8 cellular contexts compared by ENCODE assay signal in genomic region chr18:59697236-59697932, GRCh38. TPM values are rescaled to one million over a fixed set of nuclear protein-coding genes. Genes with fewer than 3 reads are reported as not detected.
DNase-seq lines count a peak whose midpoint lies in the region; ATAC-seq and TF ChIP-seq lines count a peak whose summit lies in the region.

TSS of gene CCBE1 (minus strand) at chr18:59697423.

- POLR2A ChIA-PET in activated CD4-positive, alpha-beta memory T cell treated with anti-CD3 and anti-CD28 coated beads, Interleukin-2, amount 10 ng/mL, durations not matched to agents 7 days and 5 days (lab: Charles Lee): no interaction called here

- H3K4me1 ChIP-seq in neuronal stem cell (ENCODE audit: control insufficient read depth in 2 of 2, insufficient read depth in 1 of 2, low read depth in 1 of 2, low read length in 2 of 2): peaks cover 0 to 12% of the 10 kb centered on the region in 2 donors
- no peaks in the 10 kb centered on the region for H3K4me1 ChIP-seq in aorta (ENCODE audit: control insufficient read depth in 1 of 2, insufficient read depth in 2 of 2, low read length in 2 of 2)

- intact Hi-C loops in aorta (cut with DNase I): loop anchor here in 1 of 2 donors (5.0 kb wide), 1 partner anchor 125 kb away; no protein-coding TSS in a partner anchor

- H3K36me3 ChIP-seq in neuronal stem cell (replicated peaks in 1 of 2; ENCODE audit: control insufficient read depth in 2 of 2, insufficient read depth in 2 of 2, low read length in 2 of 2): no peaks in the 10 kb centered on the region
- H3K36me3 ChIP-seq in aorta (ENCODE audit: control insufficient read depth in 1 of 2, insufficient read depth in 2 of 2, low read length in 1 of 2): no peaks in the 10 kb centered on the region

- no peak within 1 kb of the TSS for H3K14ac ChIP-seq in neuronal stem cell (ENCODE audit: low read length)

- H3K18ac ChIP-seq in neuronal stem cell (ENCODE audit: low read length): peak within 1 kb of the TSS; percentile 86

- peak; percentile 97 for TF ChIP-seq CTCF in fibroblast of the aortic adventitia (IDR thresholded peaks at IDR 0.05; ENCODE audit: insufficient read depth, low read length)

- H3K27ac ChIP-seq in neuronal stem cell (replicated peaks; ENCODE audit: low read length) (no peak within 1 kb of the TSS), aorta (ENCODE audit: low read depth in 1 of 2, low read length in 2 of 2) (no peak within 1 kb of the TSS)

- H3K27me3 ChIP-seq in neuronal stem cell (ENCODE audit: control insufficient read depth in 3 of 3, insufficient read depth in 3 of 3, low read depth in 1 of 3, low read length in 3 of 3): peaks cover 8 to 64% (median 31%) of the 10 kb centered on the region in 3 experiments
- no peaks in the 10 kb centered on the region for H3K27me3 ChIP-seq in aorta (ENCODE audit: control insufficient read depth in 1 of 2, insufficient read depth in 2 of 2, low read length in 1 of 2)

- no peaks in the 10 kb centered on the region for H3K9me3 Mint-ChIP-seq in activated CD4-positive, alpha-beta memory T cell treated with anti-CD3 and anti-CD28 coated beads, Interleukin-2, amount 10 ng/mL, durations not matched to agents 7 days and 5 days
- peaks cover 0 to 9% (median 4%) of the 10 kb centered on the region in 6 donors for H3K9me3 Mint-ChIP-seq in immature natural killer cell

- DNase-seq in Ammon's horn (ENCODE audit: low spot score) (peak; percentile 18), GM19238 (ENCODE audit: insufficient read length, low spot score) (peak; percentile 32), fibroblast of the aortic adventitia (ENCODE audit: low read depth) (peak; percentile 74), neuronal stem cell (ENCODE audit: low spot score) (peak; percentile 81), aorta (peak in 1 of 2 donors; percentile 79), immature natural killer cell (no peak)
- DNase-seq in activated CD4-positive, alpha-beta memory T cell treated with anti-CD3 and anti-CD28 coated beads, Interleukin-2, amount 10 ng/mL, durations not matched to agents 7 days and 5 days: peak; percentile 50

- ATAC-seq in aorta (ENCODE audit: low FRiP score): peak; percentile 64

- no peak within 1 kb of the TSS for H2BK12ac ChIP-seq in neuronal stem cell (ENCODE audit: low read length)

- peaks cover 9% of the 10 kb centered on the region for H3K4me1 Mint-ChIP-seq in activated CD4-positive, alpha-beta memory T cell treated with anti-CD3 and anti-CD28 coated beads, Interleukin-2, amount 10 ng/mL, durations not matched to agents 7 days and 5 days
- no peaks in the 10 kb centered on the region for H3K4me1 Mint-ChIP-seq in immature natural killer cell

- H3K4me3 Mint-ChIP-seq in activated CD4-positive, alpha-beta memory T cell treated with anti-CD3 and anti-CD28 coated beads, Interleukin-2, amount 10 ng/mL, durations not matched to agents 7 days and 5 days: no peak within 1 kb of the TSS
- H3K4me3 Mint-ChIP-seq in immature natural killer cell: no peak within 1 kb of the TSS

- H3K23ac ChIP-seq in neuronal stem cell (ENCODE audit: low read depth, low read length, poor library complexity): no peak within 1 kb of the TSS

- H2BK5ac ChIP-seq in neuronal stem cell (ENCODE audit: low read length): no peak within 1 kb of the TSS

- no peaks in the 10 kb centered on the region for H3K9me3 ChIP-seq in neuronal stem cell (replicated peaks in 1 of 2; ENCODE audit: control insufficient read depth in 2 of 2, insufficient read depth in 1 of 2, low read depth in 1 of 2, low read length in 2 of 2)
- no peaks in the 10 kb centered on the region for H3K9me3 ChIP-seq in aorta (ENCODE audit: control insufficient read depth, low read length)

- no CpG with 5 or more reads among the region's 46 CpGs for WGBS in neuronal stem cell (ENCODE audit: extremely low coverage in 2 of 2, insufficient read length in 2 of 2, insufficient replicate concordance in 1 of 2), 2 donors
- 1 to 2% methylated on average over 34 to 46 of the region's 46 CpGs for WGBS in aorta, 2 donors

- no peak within 1 kb of the TSS for H3K27ac Mint-ChIP-seq in activated CD4-positive, alpha-beta memory T cell treated with anti-CD3 and anti-CD28 coated beads, Interleukin-2, amount 10 ng/mL, durations not matched to agents 7 days and 5 days
- H3K27ac Mint-ChIP-seq in immature natural killer cell: no peak within 1 kb of the TSS

- H2BK15ac ChIP-seq in neuronal stem cell (ENCODE audit: low read length): no peak within 1 kb of the TSS

- H3K9ac ChIP-seq in neuronal stem cell (ENCODE audit: low read depth, low read length, poor library complexity): peak within 1 kb of the TSS; percentile 86

- no peak within 1 kb of the TSS for H3K4ac ChIP-seq in neuronal stem cell (ENCODE audit: low read length)

- no peaks in the 10 kb centered on the region for H3K79me1 ChIP-seq in neuronal stem cell (ENCODE audit: low read depth, low read length)

- peak within 1 kb of the TSS; percentile 100 for H3K4me2 ChIP-seq in neuronal stem cell (ENCODE audit: insufficient read depth, low read length, poor library complexity, severe bottlenecking)

- peak within 1 kb of the TSS; percentile 86 for H2AFZ ChIP-seq in neuronal stem cell (ENCODE audit: low read length)

- H3K27me3 Mint-ChIP-seq in activated CD4-positive, alpha-beta memory T cell treated with anti-CD3 and anti-CD28 coated beads, Interleukin-2, amount 10 ng/mL, durations not matched to agents 7 days and 5 days: peaks cover 62% of the 10 kb centered on the region
- peaks cover 7 to 34% (median 17%) of the 10 kb centered on the region in 3 donors for H3K27me3 Mint-ChIP-seq in immature natural killer cell (ENCODE audit: low read depth in 3 of 3)

- H4K91ac ChIP-seq in neuronal stem cell (ENCODE audit: low read depth, low read length, poor library complexity): no peak within 1 kb of the TSS

- peak; percentile 42 for TF ChIP-seq RAD21 in Ishikawa (IDR thresholded peaks at IDR 0.05; ENCODE audit: low read depth)

- H3K36me3 Mint-ChIP-seq in activated CD4-positive, alpha-beta memory T cell treated with anti-CD3 and anti-CD28 coated beads, Interleukin-2, amount 10 ng/mL, durations not matched to agents 7 days and 5 days (ENCODE audit: low read depth): no peaks in the 10 kb centered on the region
- peaks cover 0 to 4% (median 0%) of the 10 kb centered on the region in 3 donors for H3K36me3 Mint-ChIP-seq in immature natural killer cell

- no peak within 1 kb of the TSS for H4K8ac ChIP-seq in neuronal stem cell (ENCODE audit: low read depth, low read length)

- CTCF ChIA-PET in activated CD4-positive, alpha-beta memory T cell treated with anti-CD3 and anti-CD28 coated beads, Interleukin-2, amount 10 ng/mL, durations not matched to agents 7 days and 5 days (lab: Charles Lee): interaction anchor here (0.6 to 2.7 kb wide), 19 partner anchors 9 to 851 kb away, joined by 3 to 30 read pairs (median 5); no protein-coding TSS in a partner anchor

- no peak for TF ChIP-seq EP300 in Ishikawa (IDR thresholded peaks at IDR 0.05; ENCODE audit: borderline replicate concordance)

- no peak within 1 kb of the TSS for H2BK120ac ChIP-seq in neuronal stem cell (ENCODE audit: low read depth, low read length)

- H3K4me3 ChIP-seq in fibroblast of the aortic adventitia (ENCODE audit: low read depth, low read length) (peak within 1 kb of the TSS; percentile 92), neuronal stem cell (ENCODE audit: low read length in 2 of 2) (peak within 1 kb of the TSS in 1 of 2 donors; percentile 83), aorta (ENCODE audit: low read length in 2 of 2) (no peak within 1 kb of the TSS)

- H2AK5ac ChIP-seq in neuronal stem cell (ENCODE audit: low read depth, low read length): no peak within 1 kb of the TSS

TF ChIP-seq in Ishikawa, 13 proteins besides CTCF, POLR2A, EP300 and RAD21 (continues in another document):
- TF ChIP-seq TEAD4 (IDR thresholded peaks at IDR 0.05) (no peak), NFIC (IDR thresholded peaks at IDR 0.05) (no peak), TAF1 (IDR thresholded peaks at IDR 0.05; ENCODE audit: low read depth) (no peak), REST (IDR thresholded peaks at IDR 0.05; ENCODE audit: low read depth) (no peak), YY1 (IDR thresholded peaks at IDR 0.05; ENCODE audit: low read depth) (no peak), EGR1 (IDR thresholded peaks at IDR 0.05) (no peak), CEBPB (IDR thresholded peaks at IDR 0.05) (no peak)

RNA-seq across cellular contexts. Expression of gene CCBE1, which starts in this region (rescaled TPM):
- total RNA-seq in activated CD4-positive, alpha-beta memory T cell treated with anti-CD3 and anti-CD28 coated beads, Interleukin-2, amount 10 ng/mL, durations not matched to agents 7 days and 5 days: not detected
- total RNA-seq in fibroblast of the aortic adventitia (ENCODE audit: low replicate concordance): 16.2 and 35.3 TPM in 2 replicates
- polyA plus RNA-seq in neuronal stem cell (2013, experiment 1 of 2): 0.24 TPM
- polyA plus RNA-seq in neuronal stem cell (2013, experiment 2 of 2): 0.22 TPM
- total RNA-seq in aorta: under 1 TPM in 1 of 2 donors, not detected in 1; 0.36 TPM
- under 1 TPM in 1 of 2 donors, not detected in 1; 0.61 TPM for polyA plus RNA-seq in aorta
- under 1 TPM in 2 of 3 donors, not detected in 1; 0.03 to 0.25 TPM for polyA plus RNA-seq in immature natural killer cell

Comparison
In these comparisons a context has a peak if more than half of its experiments do, and no peak if none do; other contexts are left out.
1. RNA of gene CCBE1 (total RNA-seq): 16.2 to 35.3 TPM in fibroblast of the aortic adventitia; 0.36 TPM in aorta and not detected in activated CD4-positive, alpha-beta memory T cell treated with anti-CD3 and anti-CD28 coated beads, Interleukin-2, amount 10 ng/mL, durations not matched to agents 7 days and 5 days; every median in the first group is over 10 times any median in the second.
2. Peak in DNase-seq in activated CD4-positive, alpha-beta memory T cell treated with anti-CD3 and anti-CD28 coated beads, Interleukin-2, amount 10 ng/mL, durations not matched to agents 7 days and 5 days; RNA of the gene not detected or under 1 TPM.
3. Peak in ATAC-seq in aorta; RNA of the gene not detected or under 1 TPM.
4. DNase-seq: peak in Ammon's horn (single experiment), GM19238 (single experiment), fibroblast of the aortic adventitia (single experiment) and neuronal stem cell (single experiment); none in immature natural killer cell (0 of 3).